ENCODE assay signal across 19 cellular contexts in genomic region chr3:110903771-110904532, GRCh38.
"Had no signal": no experiment of that assay in that cellular context is flagged by ENCODE, and none has a peak within 500 bp of the region (broad histone marks: within the 10 kb centered on the region; RNA-seq: fewer than 3 reads in every experiment).

No MANE protein-coding gene starts in this region.

- FAIRE-seq: HepG2 had no signal

- DNase-seq: IMR-90, Karpas-422, KG1, MM.1S, NCI-H1105, NCI-H1417, NCI-H1436 treated with DMSO at 0.1 percent for 48 hours, NCI-H1694, NCI-H187 treated with DMSO at 0.1 percent for 48 hours, NCI-H2029 treated with DMSO at 0.1 percent for 48 hours, NCI-H2171 treated with DMSO at 0.1 percent for 48 hours, NCI-H345, NCI-H446 treated with DMSO at 0.1 percent for 48 hours, NCI-H510A treated with DMSO at 0.1 percent for 48 hours, NCI-H526, SHP77, SK-N-SH had no signal

- H3K9me3 ChIP-seq: SK-N-SH had no signal

- H3K4me2 ChIP-seq: SK-N-SH had no signal

- H3K27ac ChIP-seq: RWPE1 had no signal

- H3K9ac ChIP-seq: SK-N-SH had no signal
